In the genomic region with DNA sequence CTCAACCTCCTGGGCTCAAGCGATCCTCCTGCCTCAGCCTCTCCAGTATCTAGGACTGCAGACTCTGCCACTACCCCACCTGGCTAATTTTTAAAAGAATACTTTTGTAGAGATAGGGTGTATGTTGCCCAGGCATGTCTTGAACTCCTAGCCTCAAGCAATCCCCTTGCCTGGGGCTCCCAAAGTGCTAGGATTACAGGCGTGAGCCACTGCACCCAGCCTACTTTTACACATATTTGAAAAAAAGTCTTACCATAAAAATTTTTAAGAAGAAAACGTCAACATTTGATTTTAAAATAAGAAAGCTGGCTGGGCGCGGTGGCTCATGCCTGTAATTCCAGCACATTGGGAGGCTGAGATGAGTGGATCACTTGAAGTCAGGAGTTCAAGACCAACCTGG, we compare ENCODE assay signal across 26 cellular contexts.
"Had no signal": no experiment of that assay in that cellular context is flagged by ENCODE, and none has a peak within 500 bp of the region (broad histone marks: within the 10 kb centered on the region; RNA-seq: fewer than 3 reads in every experiment).

No MANE protein-coding gene starts in this region.

- H3K9me3 ChIP-seq: stomach, testis, thoracic aorta, thyroid gland, tibial artery, tibial nerve, transverse colon, upper lobe of left lung, upper lobe of right lung, uterus, vagina had no signal

- H3K36me3 ChIP-seq: thoracic aorta, thyroid gland, uterus had no signal

- DNase-seq: stimulated activated CD4-positive, alpha-beta T cell treated with anti-CD3 and anti-CD28 coated beads, Interleukin-2, amount 100 ng/mL, for 24 hours; stimulated activated CD4-positive, alpha-beta T cell treated with anti-CD3 and anti-CD28 coated beads, Interleukin-2, amount 100 ng/mL, for 48 hours; stimulated activated CD4-positive, alpha-beta T cell treated with anti-CD3 and anti-CD28 coated beads, Interleukin-4, amount 100 ng/mL, for 1 hour; stimulated activated CD4-positive, alpha-beta T cell treated with anti-CD3 and anti-CD28 coated beads, Interleukin-4, amount 100 ng/mL, for 24 hours; stimulated activated CD4-positive, alpha-beta T cell treated with anti-CD3 and anti-CD28 coated beads, Interleukin-4, amount 100 ng/mL, for 4 hours; stimulated activated CD8-positive, alpha-beta memory T cell treated with anti-CD3 and anti-CD28 coated beads, Interleukin-4, amount 100 ng/mL, for 48 hours; stimulated activated naive B cell treated with anti-CD40 and anti-IgM and Interleukin-4, amounts not matched to agents 10 μg/mL and 1 μg/mL and 100 μg/mL, for 72 hours; stimulated activated naive CD4-positive, alpha-beta T cell; stimulated activated naive CD4-positive, alpha-beta T cell treated with Interleukin-2 at 50 U/mL for 16 hours; stimulated activated naive CD8-positive, alpha-beta T cell treated with anti-CD3 and anti-CD28 coated beads, Interleukin-15, amount 100 ng/mL, for 72 hours; stimulated activated naive CD8-positive, alpha-beta T cell treated with anti-CD3 and anti-CD28 coated beads, Interleukin-15, Interleukin-2, amounts not matched to agents 100 U/mL and 50 U/mL, for 24 hours; stomach; substantia nigra; testis; thyroid gland; tibial artery; transverse colon; upper lobe of left lung; upper lobe of right lung; uterus had no signal

- H3K27me3 ChIP-seq: stomach, testis, thyroid gland, tibial artery, tibial nerve, transverse colon, upper lobe of left lung, upper lobe of right lung, uterus, vagina had no signal

- H3K4me3 ChIP-seq: stomach, testis, thoracic aorta, thyroid gland, tibial artery, tibial nerve, transverse colon, upper lobe of left lung, upper lobe of right lung, uterus, vagina had no signal

- H3K4me1 ChIP-seq: thyroid gland, uterus had no signal

- ATAC-seq: stimulated activated effector memory CD8-positive, alpha-beta T cell treated with anti-CD3 and anti-CD28 coated beads, Interleukin-12 subunit alpha, Interleukin-12 subunit beta, amount 100 ng/mL, for 72 hours; stimulated activated memory B cell treated with anti-CD40 and anti-IgM and Interleukin-4, amounts not matched to agents 10 μg/mL and 1 μg/mL and 100 μg/mL, for 72 hours; stimulated activated naive B cell treated with anti-CD40 and anti-IgM and Interleukin-4, amounts not matched to agents 10 μg/mL and 1 μg/mL and 100 μg/mL, for 72 hours; stimulated activated naive CD8-positive, alpha-beta T cell treated with anti-CD3 and anti-CD28 coated beads, Interleukin-15, amount 100 ng/mL, for 72 hours; stimulated activated naive CD8-positive, alpha-beta T cell treated with anti-CD3 and anti-CD28 coated beads, Interleukin-15, Interleukin-2, amounts not matched to agents 100 U/mL and 50 U/mL, for 24 hours; upper lobe of right lung had no signal

- FAIRE-seq: urothelium cell line had no signal

- H3K27ac ChIP-seq: testis, thoracic aorta, thyroid gland, tibial nerve, transverse colon, upper lobe of left lung, upper lobe of right lung, uterus, vagina had no signal
